17 cellular contexts compared by ENCODE assay signal in the genomic region with DNA sequence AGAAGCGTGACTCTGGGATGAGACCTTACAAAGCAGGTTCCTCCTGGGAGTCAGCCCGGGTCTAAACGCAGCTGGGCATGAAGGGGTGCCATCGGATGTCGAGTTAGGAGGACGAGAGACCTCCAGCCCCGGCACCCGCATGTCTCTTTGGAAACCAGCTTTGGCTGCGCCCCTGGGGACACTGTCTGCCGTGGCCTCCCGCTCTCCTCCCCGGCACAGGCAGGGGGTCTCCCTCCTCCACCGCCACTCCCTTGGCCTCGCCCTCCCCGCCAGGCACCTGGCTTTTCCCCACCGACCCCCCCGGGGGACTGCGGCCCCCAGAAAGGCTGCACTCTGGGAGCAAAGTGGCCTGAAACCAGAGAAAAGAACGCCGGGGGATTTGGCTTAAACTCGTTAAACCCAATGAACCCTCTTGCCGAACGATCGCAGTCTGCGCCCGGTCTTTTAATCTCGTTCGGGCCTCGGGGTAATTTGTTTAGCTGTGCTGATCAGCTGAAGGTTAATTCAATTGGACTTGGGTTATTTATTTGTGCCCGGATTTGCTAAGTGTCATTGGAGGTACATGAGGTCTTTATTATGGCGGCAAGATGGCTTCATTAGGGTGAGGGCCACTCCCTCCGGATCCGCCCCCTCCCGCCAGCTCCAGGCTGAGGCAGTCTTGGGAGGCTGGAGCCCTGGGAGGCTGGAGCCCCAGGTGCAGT. TPM values are rescaled to one million over a fixed set of nuclear protein-coding genes. Genes with fewer than 3 reads are reported as not detected.
"Had no signal": no experiment of that assay in that cellular context is flagged by ENCODE, and none has a peak within 500 bp of the region (broad histone marks: within the 10 kb centered on the region; RNA-seq: fewer than 3 reads in every experiment).

No MANE protein-coding gene starts in this region.

- H3K27ac ChIP-seq: ascending aorta, esophagus squamous epithelium, spleen, tibial nerve had no signal

- DNase-seq: activated CD4-positive, alpha-beta T cell treated with anti-CD3 and anti-CD28 coated beads for 48 hours; activated naive CD4-positive, alpha-beta T cell treated with Interleukin-2 at 50 U/mL for 16 hours; activated naive CD8-positive, alpha-beta T cell treated with anti-CD3 and anti-CD28 coated beads, Interleukin-2, amount 50 U/mL, for 24 hours; esophagus squamous epithelium; foreskin fibroblast; left cardiac atrium; naive thymus-derived CD4-positive, alpha-beta T cell; spleen; stimulated activated CD4-positive, alpha-beta T cell treated with anti-CD3 and anti-CD28 coated beads, Interleukin-1b, Interleukin-23, amount 100 ng/mL, for 48 hours; stimulated activated naive B cell treated with anti-CD40 and anti-IgM and Interleukin-4, amounts not matched to agents 10 μg/mL and 1 μg/mL and 100 μg/mL, for 72 hours had no signal

- H3K36me3 ChIP-seq: ascending aorta, esophagus squamous epithelium, spleen had no signal

- H3K27me3 ChIP-seq: ascending aorta had no signal

- H3K4me3 ChIP-seq: ascending aorta, esophagus squamous epithelium, lung, spleen, tibial nerve had no signal

- H3K4me1 ChIP-seq: ascending aorta, esophagus squamous epithelium, tibial nerve had no signal

- ATAC-seq: activated naive CD8-positive, alpha-beta T cell treated with anti-CD3 and anti-CD28 coated beads, Interleukin-2, amount 50 U/mL, for 24 hours; naive thymus-derived CD4-positive, alpha-beta T cell; sciatic nerve; stimulated activated naive B cell treated with anti-CD40 and anti-IgM and Interleukin-4, amounts not matched to agents 10 μg/mL and 1 μg/mL and 100 μg/mL, for 72 hours; WTC11 had no signal

- FAIRE-seq: endometrium had no signal

RNA-seq across cellular contexts. Expression of a gene that starts 30.3 kb away (rescaled TPM):
- total RNA-seq: ascending aorta, mononuclear cell had no signal
